18 cellular contexts compared by ENCODE assay signal in genomic region chr2:8149985-8150547, GRCh38.
DNase-seq lines count a peak whose midpoint lies in the region; FAIRE-seq and TF ChIP-seq lines count a peak whose summit lies in the region.
"Had no signal": no experiment of that assay in that cellular context is flagged by ENCODE, and none has a peak within 500 bp of the region (broad histone marks: within the 10 kb centered on the region; RNA-seq: fewer than 3 reads in every experiment).

No MANE protein-coding gene starts in this region.

- H3K27ac ChIP-seq in stomach smooth muscle (ENCODE audit: low read length) = peak overlapping the region; percentile 49
- H3K27ac ChIP-seq: BLaER1, left ventricle myocardium inferior, parathyroid adenoma, spleen had no signal

- no peaks in the 10 kb centered on the region for H3K9me3 ChIP-seq in stomach smooth muscle (ENCODE audit: control insufficient read depth in 2 of 2, low read length in 2 of 2)
- H3K9me3 ChIP-seq: BLaER1, left ventricle myocardium inferior, spleen had no signal

- no peak for TF ChIP-seq CTCF in HFFc6 (IDR thresholded peaks at IDR 0.05)
- no peak for TF ChIP-seq CTCF in chondrocyte (IDR thresholded peaks at IDR 0.05)

- peak overlapping the region in 1 of 2 donors; percentile 13 for H3K9ac ChIP-seq in stomach smooth muscle (ENCODE audit: low read length in 2 of 2)
- H3K9ac ChIP-seq: BLaER1, parathyroid adenoma had no signal

- DNase-seq in HFFc6 (peak; percentile 30), chondrocyte (ENCODE audit: low spot score) (no peak), left kidney (ENCODE audit: low read depth, low spot score) (peak; percentile 51), cerebellar cortex (ENCODE audit: low spot score) (no peak), HT-29 (ENCODE audit: low spot score) (no peak), GM12892 (ENCODE audit: insufficient read length) (no peak), iPS-NIHi7 (ENCODE audit: extremely low spot score) (no peak)
- DNase-seq: activated T-cell treated with anti-CD3 and anti-CD28 coated beads, Interleukin-2, amount 50 U/mL, for 1 hour; effector memory CD4-positive, alpha-beta T cell; left ventricle myocardium inferior; NCI-H1105; spleen had no signal

- H3K9me3 Mint-ChIP-seq in HFFc6 (no peaks in the 10 kb centered on the region), chondrocyte (ENCODE audit: low read depth) (no peaks in the 10 kb centered on the region)
- H3K9me3 Mint-ChIP-seq: activated naive CD4-positive, alpha-beta T cell treated with anti-CD3 and anti-CD28 coated beads, Interleukin-2, amount 50 U/mL, for 24 hours had no signal

- H3K27me3 Mint-ChIP-seq in HFFc6 (ENCODE audit: insufficient read depth) (no peaks in the 10 kb centered on the region), chondrocyte (ENCODE audit: low read depth) (no peaks in the 10 kb centered on the region)
- H3K27me3 Mint-ChIP-seq: activated naive CD4-positive, alpha-beta T cell treated with anti-CD3 and anti-CD28 coated beads, Interleukin-2, amount 50 U/mL, for 24 hours had no signal

- H3K4me1 ChIP-seq in stomach smooth muscle (ENCODE audit: control insufficient read depth, insufficient read depth, low read length) = peaks cover 21% of the 10 kb centered on the region

- H3K27ac Mint-ChIP-seq in HFFc6 (peak overlapping the region; percentile 33), chondrocyte (ENCODE audit: unreplicated experiment) (peak overlapping the region; percentile 80)
- H3K27ac Mint-ChIP-seq: activated naive CD4-positive, alpha-beta T cell treated with anti-CD3 and anti-CD28 coated beads, Interleukin-2, amount 50 U/mL, for 24 hours had no signal

- no peak overlapping the region for H3K4me3 ChIP-seq in stomach smooth muscle (ENCODE audit: low read length in 2 of 2)
- H3K4me3 ChIP-seq: BLaER1, left ventricle myocardium inferior, spleen had no signal

- peaks cover 6% of the 10 kb centered on the region; the same call in 1 of the 2 replicates for H3K36me3 Mint-ChIP-seq in HFFc6 (ENCODE audit: low read depth)
- H3K36me3 Mint-ChIP-seq in chondrocyte (ENCODE audit: low read depth) = no peaks in the 10 kb centered on the region
- H3K36me3 Mint-ChIP-seq: activated naive CD4-positive, alpha-beta T cell treated with anti-CD3 and anti-CD28 coated beads, Interleukin-2, amount 50 U/mL, for 24 hours had no signal

- H3K4me3 Mint-ChIP-seq in HFFc6 (no peak overlapping the region), chondrocyte (ENCODE audit: unreplicated experiment) (no peak overlapping the region)
- H3K4me3 Mint-ChIP-seq: activated naive CD4-positive, alpha-beta T cell treated with anti-CD3 and anti-CD28 coated beads, Interleukin-2, amount 50 U/mL, for 24 hours had no signal

- no peaks in the 10 kb centered on the region for H3K36me3 ChIP-seq in stomach smooth muscle (ENCODE audit: control insufficient read depth in 2 of 2, insufficient read depth in 2 of 2, low read length in 2 of 2)
- H3K36me3 ChIP-seq: BLaER1, left ventricle myocardium inferior, spleen had no signal

- no peak for TF ChIP-seq POLR2A in GM12892 (IDR thresholded peaks at IDR 0.05; ENCODE audit: low read depth, low read length)

- no peak for FAIRE-seq in GM12892 (lab: Jason Lieb, UNC)
- FAIRE-seq: D721Med, RCC 7860 had no signal

- peaks cover 68% of the 10 kb centered on the region for H3K4me1 Mint-ChIP-seq in HFFc6 (ENCODE audit: low read depth)
- peaks cover 37% of the 10 kb centered on the region for H3K4me1 Mint-ChIP-seq in chondrocyte (ENCODE audit: low read depth)

- H3K27me3 ChIP-seq in stomach smooth muscle (ENCODE audit: control insufficient read depth in 1 of 2, insufficient read depth in 2 of 2, low read length in 2 of 2) = no peaks in the 10 kb centered on the region
- H3K27me3 ChIP-seq: BLaER1 had no signal

Comparison
In these comparisons a context has a peak if more than half of its experiments do, and no peak if none do; other contexts are left out.
1. DNase-seq: peak in HFFc6 (single experiment) and left kidney (single experiment); none in chondrocyte (single experiment), cerebellar cortex (single experiment), HT-29 (single experiment), GM12892 (single experiment) and iPS-NIHi7 (single experiment).